Comparison of ENCODE assay signal across 8 cellular contexts in the genomic region with DNA sequence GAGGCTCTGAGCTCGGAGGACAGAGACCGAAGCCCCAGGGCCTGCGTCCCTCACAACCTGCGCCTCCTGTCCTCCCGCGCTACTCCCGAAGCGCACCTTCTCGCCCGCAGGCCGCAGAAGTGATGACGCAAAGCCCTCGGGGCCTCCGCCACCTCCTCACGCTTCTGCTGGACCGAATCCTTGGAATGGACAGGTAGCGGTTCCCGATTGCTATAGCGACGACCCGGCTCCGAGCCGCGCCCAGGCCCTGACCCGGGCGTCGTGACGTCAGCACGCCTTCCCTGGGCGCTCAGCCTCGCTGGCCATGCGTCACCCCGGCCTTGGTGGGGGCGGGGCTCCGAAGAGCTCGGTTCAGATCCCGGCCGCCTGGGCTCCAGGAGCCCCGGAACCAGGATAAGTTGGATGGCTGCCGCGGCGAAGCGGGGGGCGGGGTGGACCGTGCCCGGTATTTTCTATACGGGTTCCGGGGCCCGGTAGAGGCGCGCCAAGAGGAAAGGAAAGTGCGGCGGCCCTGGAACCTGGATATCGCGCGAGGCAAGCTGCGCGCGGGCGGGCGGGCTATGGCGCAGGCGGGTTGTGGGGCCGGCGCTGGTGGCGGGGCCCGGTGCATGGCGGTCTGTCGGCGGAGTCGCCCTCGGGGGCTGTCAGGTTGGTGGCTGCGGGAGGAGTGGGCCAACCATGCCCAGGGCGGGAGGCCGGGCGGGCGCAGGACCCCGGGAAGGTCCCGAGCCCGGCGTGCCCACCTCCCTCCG. TPM values are rescaled to one million over a fixed set of nuclear protein-coding genes. Genes with fewer than 3 reads are reported as not detected.
A peak's percentile ranks its signal among the peaks of the same experiment; 100 is the strongest.
DNase-seq lines count a peak whose midpoint lies in the region; ATAC-seq and TF ChIP-seq lines count a peak whose summit lies in the region.

A gene (plus strand): TSS at position 542 of the 752 bp plus-strand sequence. CDS start 21,417 bp downstream, outside the sequence.

- H3K36me3 ChIP-seq in Panc1 (ENCODE audit: control insufficient read depth, insufficient read depth, low read length) (no peaks in the 10 kb centered on the region), muscle layer of duodenum (ENCODE audit: control insufficient read depth in 1 of 2, insufficient read depth in 2 of 2, low read length in 2 of 2) (peaks cover 0 to 4% of the 10 kb centered on the region in 2 donors)

- H3K4me3 Mint-ChIP-seq in activated T-cell treated with anti-CD3 and anti-CD28 coated beads, Interleukin-2, amount 50 U/mL, for 4 hours, result peak within 1 kb of the TSS; percentile 97

- no peak for TF ChIP-seq CTCF in Panc1 (IDR thresholded peaks at IDR 0.05)

- peak; percentile 77 for ATAC-seq in GM21717 (IDR thresholded peaks at IDR 0.05; ENCODE audit: unreplicated experiment)
- peak; percentile 98 for ATAC-seq in Panc1
- ATAC-seq in activated T-cell treated with anti-CD3 and anti-CD28 coated beads, Interleukin-2, amount 50 U/mL, for 4 hours, result peak; percentile 91
- peak; percentile 96 for ATAC-seq in esophagus mucosa

- peak; percentile 90 for DNase-seq in DMS153 treated with DMSO at 0.1 percent for 48 hours (lab: John Stamatoyannopoulos, UW; ENCODE audit: unreplicated experiment)
- DNase-seq in KG1 (lab: John Stamatoyannopoulos, UW), result peak; percentile 92
- DNase-seq in Panc1 (ENCODE audit: low read depth, low spot score), result peak; percentile 72
- DNase-seq in activated T-cell treated with anti-CD3 and anti-CD28 coated beads, Interleukin-2, amount 50 U/mL, for 4 hours, result peak; percentile 88
- DNase-seq in stimulated activated CD8-positive, alpha-beta memory T cell treated with anti-CD3 and anti-CD28 coated beads, Interleukin-7, amount 100 ng/mL, for 4 hours (ENCODE audit: low read depth in 2 of 2), result peak; percentile 75 to 89

- H3K4me3 ChIP-seq in Panc1 (ENCODE audit: low read depth in 2 of 2, low read length in 2 of 2) (peak within 1 kb of the TSS; percentile 74 to 82), muscle layer of duodenum (ENCODE audit: low read depth in 1 of 2, low read length in 2 of 2) (peak within 1 kb of the TSS; percentile 80 to 87)

- in situ Hi-C loops in Panc1 (cut with HindIII; ENCODE audit: low pct_unique_long_range_greater_than_20kb, low sequenced_read_pairs), result no loop called here

- H3K27me3 Mint-ChIP-seq in activated T-cell treated with anti-CD3 and anti-CD28 coated beads, Interleukin-2, amount 50 U/mL, for 4 hours (ENCODE audit: low read depth), result no peaks in the 10 kb centered on the region

- no peaks in the 10 kb centered on the region for H3K36me3 Mint-ChIP-seq in activated T-cell treated with anti-CD3 and anti-CD28 coated beads, Interleukin-2, amount 50 U/mL, for 4 hours (ENCODE audit: insufficient read depth)

- no TSS peak for BruUV-seq in Panc1 (replicated peaks; lab: Mats Ljungman, UMichigan)

- POLR2A ChIA-PET in Panc1 (lab: Charles Lee), result interaction anchor here (1.1 kb wide), 1 partner anchor 371 kb away, joined by 3 read pairs; a partner anchor contains a TSS

- H3K27ac ChIP-seq in Panc1 (ENCODE audit: low read length), result peak within 1 kb of the TSS; percentile 99
- H3K27ac ChIP-seq in muscle layer of duodenum (ENCODE audit: low read length), result peak within 1 kb of the TSS; percentile 91

- no peaks in the 10 kb centered on the region for H3K27me3 ChIP-seq in Panc1 (ENCODE audit: control insufficient read depth, insufficient read depth, low read length)
- H3K27me3 ChIP-seq in muscle layer of duodenum (ENCODE audit: low read depth, low read length), result no peaks in the 10 kb centered on the region

- H3K4me1 ChIP-seq in Panc1 (ENCODE audit: control insufficient read depth, insufficient read depth, low read length) (peaks cover 20% of the 10 kb centered on the region), muscle layer of duodenum (ENCODE audit: control insufficient read depth in 1 of 2, insufficient read depth in 2 of 2, low read length in 2 of 2) (peaks cover 4 to 34% of the 10 kb centered on the region in 2 donors)

- CTCF ChIA-PET in Panc1 (lab: Charles Lee), result interaction anchor here (0.5 to 1.6 kb wide), 3 partner anchors 19 to 54 kb away, joined by 3 read pairs; no protein-coding TSS in a partner anchor

- no peaks in the 10 kb centered on the region for H3K9me3 Mint-ChIP-seq in activated T-cell treated with anti-CD3 and anti-CD28 coated beads, Interleukin-2, amount 50 U/mL, for 4 hours

- intact Hi-C loops in Panc1 (cut with micrococcal nuclease; ENCODE audit: unreplicated experiment), result no loop called here

- H3K4me1 Mint-ChIP-seq in activated T-cell treated with anti-CD3 and anti-CD28 coated beads, Interleukin-2, amount 50 U/mL, for 4 hours (ENCODE audit: low read depth), result peaks cover 45% of the 10 kb centered on the region

- no peaks in the 10 kb centered on the region for H3K9me3 ChIP-seq in Panc1 (ENCODE audit: control insufficient read depth, insufficient read depth, low read depth, low read length)
- H3K9me3 ChIP-seq in muscle layer of duodenum (ENCODE audit: control insufficient read depth in 1 of 2, low read length in 2 of 2), result no peaks in the 10 kb centered on the region

RNA-seq across cellular contexts. Expression of the gene that starts here (rescaled TPM):
- total RNA-seq in Panc1 (2021; ENCODE audit: unreplicated experiment) (41.5 TPM), esophagus mucosa (14.3 TPM)
- polyA plus RNA-seq in Panc1 (2012; ENCODE audit: insufficient read length), result 43.6 TPM
- 10 to 100 TPM; 22.9 to 24.3 (median 24.1) TPM for total RNA-seq in activated T-cell treated with anti-CD3 and anti-CD28 coated beads, Interleukin-2, amount 50 U/mL, for 4 hours

Comparison
In these comparisons a context has a peak if more than half of its experiments do, and no peak if none do; other contexts are left out.
1. Peak in every context shown above with its lines: DNase-seq, ATAC-seq, H3K4me3 ChIP-seq and H3K27ac ChIP-seq.